In genomic region chr1:217136895-217137205, GRCh38 we compare ENCODE assay signal across 18 cellular contexts.
A peak's percentile ranks its signal among the peaks of the same experiment; 100 is the strongest.
DNase-seq lines count a peak whose midpoint lies in the region; ATAC-seq, FAIRE-seq and TF ChIP-seq lines count a peak whose summit lies in the region.
"Had no signal": no experiment of that assay in that cellular context is flagged by ENCODE, and none has a peak within 500 bp of the region (broad histone marks: within the 10 kb centered on the region; RNA-seq: fewer than 3 reads in every experiment).

No MANE protein-coding gene starts in this region.

- no peak overlapping the region for H3K4me2 ChIP-seq in smooth muscle cell
- no peak overlapping the region for H3K4me2 ChIP-seq in HepG2 (ENCODE audit: low read depth, low read length)

- TF ChIP-seq POLR2A in HepG2 (IDR thresholded peaks at IDR 0.05; ENCODE audit: insufficient read depth in 1 of 2, low read depth in 2 of 2, low read length in 2 of 2): no peak

- no peak for FAIRE-seq in HepG2 (lab: Jason Lieb, UNC)
- FAIRE-seq: GM12878 had no signal

- BruUV-seq in HepG2 (replicated peaks; lab: Mats Ljungman, UMichigan): no TSS peak

- H3K4me3 ChIP-seq in smooth muscle cell (peak overlapping the region; percentile 55), HepG2 (replicated peaks in 1 of 3; ENCODE audit: insufficient read depth in 1 of 3, low read depth in 2 of 3, low read length in 3 of 3) (no peak overlapping the region)
- H3K4me3 ChIP-seq: GM12878, skin epidermis had no signal

- POLR2A ChIA-PET in HepG2 (lab: Yijun Ruan, JAX): no interaction called here

- H3K9ac ChIP-seq in smooth muscle cell (ENCODE audit: low read depth) (no peak overlapping the region), HepG2 (ENCODE audit: insufficient read depth, low read depth, low read length) (no peak overlapping the region)

- peak; percentile 42 for DNase-seq in DMS53 (lab: John Stamatoyannopoulos, UW)
- no peak for DNase-seq in DMS53 treated with DMSO at 0.1 percent for 48 hours (lab: John Stamatoyannopoulos, UW; ENCODE audit: unreplicated experiment)
- peak; percentile 49 for DNase-seq in ecto neural progenitor cell (ENCODE audit: low spot score)
- peak; percentile 18 for DNase-seq in left kidney (ENCODE audit: low read depth, low spot score)
- no peak for DNase-seq in smooth muscle cell (lab: John Stamatoyannopoulos, UW; ENCODE audit: unreplicated experiment)
- DNase-seq in NCI-H446 (lab: John Stamatoyannopoulos, UW): no peak
- DNase-seq in HepG2 (ENCODE audit: low spot score): no peak
- DNase-seq in NCI-H1048 (lab: John Stamatoyannopoulos, UW): no peak
- DNase-seq: activated CD4-positive, alpha-beta T cell treated with anti-CD3 and anti-CD28 coated beads for 36 hours; activated gamma-delta T cell; Caco-2; NCI-H2029; NK-92 treated with Interleukin-12 subunit alpha and Interleukin-12 subunit beta, amount 100 ng/mL, for 24 hours; stimulated activated CD4-positive, alpha-beta T cell treated with anti-CD3 and anti-CD28 coated beads, Interleukin-4, amount 100 ng/mL, for 4 hours had no signal

- H4K20me1 ChIP-seq in smooth muscle cell (ENCODE audit: low read depth) (no peaks in the 10 kb centered on the region), HepG2 (ENCODE audit: insufficient read depth, low read length) (no peaks in the 10 kb centered on the region)

- no peaks in the 10 kb centered on the region for H3K36me3 ChIP-seq in smooth muscle cell (ENCODE audit: low read depth)
- H3K36me3 ChIP-seq in HepG2 (replicated peaks in 1 of 2; ENCODE audit: control insufficient read depth in 1 of 2, insufficient read depth in 2 of 2, low read length in 2 of 2): no peaks in the 10 kb centered on the region
- H3K36me3 ChIP-seq: heart right ventricle had no signal

- TF ChIP-seq RAD21 in HepG2 (CRISPR knock-in tag; IDR thresholded peaks at IDR 0.05): no peak

- WGBS in smooth muscle cell (ENCODE audit: low lambda C conversion rate): 5% methylated on average over 11 of the region's 11 CpGs
- WGBS in HepG2 (ENCODE audit: low lambda C conversion rate): 10% methylated on average over 6 of the region's 11 CpGs

- CTCF ChIA-PET in HepG2 (lab: Yijun Ruan, JAX; ENCODE audit: low intra/inter-chr PET ratio, low total read pairs): no interaction called here

- no peaks in the 10 kb centered on the region for H3F3A ChIP-seq in smooth muscle cell (ENCODE audit: low read depth)

- peaks cover 100% of the 10 kb centered on the region for H3K27me3 ChIP-seq in smooth muscle cell (ENCODE audit: low read depth)
- H3K27me3 ChIP-seq in HepG2 (ENCODE audit: control insufficient read depth in 1 of 2, insufficient read depth in 2 of 2, low read length in 2 of 2): peaks cover 3 to 59% of the 10 kb centered on the region in 2 experiments

- intact Hi-C loops in HepG2 (cut with micrococcal nuclease; ENCODE audit: unreplicated experiment): no loop called here

- TF ChIP-seq CTCF in smooth muscle cell (IDR thresholded peaks at IDR 0.05; ENCODE audit: borderline replicate concordance, insufficient read depth, poor library complexity, severe bottlenecking) (no peak), HepG2 (CRISPR knock-in tag; IDR thresholded peaks at IDR 0.05) (no peak)

- no peak overlapping the region for H2AFZ ChIP-seq in smooth muscle cell (ENCODE audit: low read depth)
- H2AFZ ChIP-seq in HepG2 (ENCODE audit: low read length): no peak overlapping the region

- ATAC-seq in HepG2: no peak
- ATAC-seq: activated CD4-positive, alpha-beta T cell treated with anti-CD3 and anti-CD28 coated beads for 36 hours; GM12878 had no signal

- H3K4me1 ChIP-seq in smooth muscle cell (ENCODE audit: low read depth) (peaks cover 28% of the 10 kb centered on the region), HepG2 (ENCODE audit: insufficient read depth, low read length) (no peaks in the 10 kb centered on the region)
- H3K4me1 ChIP-seq: Caco-2 had no signal

- H3K79me2 ChIP-seq in smooth muscle cell (ENCODE audit: low read depth) (no peaks in the 10 kb centered on the region), HepG2 (ENCODE audit: insufficient read depth, low read length) (no peaks in the 10 kb centered on the region)

- H3K27ac ChIP-seq in smooth muscle cell (ENCODE audit: low read depth): no peak overlapping the region
- no peak overlapping the region for H3K27ac ChIP-seq in HepG2 (ENCODE audit: extremely low read length, insufficient read depth, low read length)
- H3K27ac ChIP-seq: 22Rv1, skin epidermis had no signal

- TF ChIP-seq EP300 in HepG2 (IDR thresholded peaks at IDR 0.05; ENCODE audit: low read depth in 2 of 2, low read length in 2 of 2) (no peak), HepG2 (CRISPR knock-in tag; IDR thresholded peaks at IDR 0.05; ENCODE audit: borderline replicate concordance) (no peak)

- H3K9me3 ChIP-seq in smooth muscle cell (replicated peaks; ENCODE audit: low read depth): no peaks in the 10 kb centered on the region
- H3K9me3 ChIP-seq in HepG2 (ENCODE audit: low read length): no peaks in the 10 kb centered on the region
- H3K9me3 ChIP-seq: Caco-2, heart right ventricle had no signal

- in situ Hi-C loops in HepG2 (cut with HindIII; ENCODE audit: extremely low pct_ligation_motif_present, low pct_unique_long_range_greater_than_20kb): no loop called here

TF ChIP-seq in HepG2, 621 proteins besides CTCF, POLR2A, EP300 and RAD21:
- TF ChIP-seq ATF5 (CRISPR knock-in tag; IDR thresholded peaks at IDR 0.05; ENCODE audit: low read depth) (no peak), RXRB (CRISPR knock-in tag; IDR thresholded peaks at IDR 0.05; ENCODE audit: borderline replicate concordance) (no peak), SAFB2 (CRISPR knock-in tag; IDR thresholded peaks at IDR 0.05; ENCODE audit: borderline replicate concordance, low read depth) (no peak), EED (CRISPR knock-in tag; IDR thresholded peaks at IDR 0.05) (no peak), ZBTB33 (CRISPR knock-in tag; IDR thresholded peaks at IDR 0.05) (no peak), ZNF460 (CRISPR knock-in tag; IDR thresholded peaks at IDR 0.05; ENCODE audit: borderline replicate concordance) (no peak), NR1H2 (CRISPR knock-in tag; IDR thresholded peaks at IDR 0.05; ENCODE audit: borderline replicate concordance, low read depth) (no peak), ZBTB21 (CRISPR knock-in tag; IDR thresholded peaks at IDR 0.05) (no peak), ZNF891 (CRISPR knock-in tag; IDR thresholded peaks at IDR 0.05) (no peak), FOXP1 (IDR thresholded peaks at IDR 0.05) (no peak), FOXP1 (CRISPR knock-in tag; IDR thresholded peaks at IDR 0.05) (no peak), THAP9 (CRISPR knock-in tag; IDR thresholded peaks at IDR 0.05; ENCODE audit: borderline replicate concordance) (no peak), MATR3 (CRISPR knock-in tag; IDR thresholded peaks at IDR 0.05) (no peak), MTA3 (CRISPR knock-in tag; IDR thresholded peaks at IDR 0.05) (no peak)

Comparison
In these comparisons a context has a peak if more than half of its experiments do, and no peak if none do; other contexts are left out.
1. DNase-seq: peak in DMS53 (single experiment), ecto neural progenitor cell (single experiment) and left kidney (single experiment); none in DMS53 treated with DMSO at 0.1 percent for 48 hours (single experiment), smooth muscle cell (single experiment), NCI-H446 (0 of 2), HepG2 (single experiment) and NCI-H1048 (single experiment).